ENCODE assay signal across 1 cellular context in the genomic region with DNA sequence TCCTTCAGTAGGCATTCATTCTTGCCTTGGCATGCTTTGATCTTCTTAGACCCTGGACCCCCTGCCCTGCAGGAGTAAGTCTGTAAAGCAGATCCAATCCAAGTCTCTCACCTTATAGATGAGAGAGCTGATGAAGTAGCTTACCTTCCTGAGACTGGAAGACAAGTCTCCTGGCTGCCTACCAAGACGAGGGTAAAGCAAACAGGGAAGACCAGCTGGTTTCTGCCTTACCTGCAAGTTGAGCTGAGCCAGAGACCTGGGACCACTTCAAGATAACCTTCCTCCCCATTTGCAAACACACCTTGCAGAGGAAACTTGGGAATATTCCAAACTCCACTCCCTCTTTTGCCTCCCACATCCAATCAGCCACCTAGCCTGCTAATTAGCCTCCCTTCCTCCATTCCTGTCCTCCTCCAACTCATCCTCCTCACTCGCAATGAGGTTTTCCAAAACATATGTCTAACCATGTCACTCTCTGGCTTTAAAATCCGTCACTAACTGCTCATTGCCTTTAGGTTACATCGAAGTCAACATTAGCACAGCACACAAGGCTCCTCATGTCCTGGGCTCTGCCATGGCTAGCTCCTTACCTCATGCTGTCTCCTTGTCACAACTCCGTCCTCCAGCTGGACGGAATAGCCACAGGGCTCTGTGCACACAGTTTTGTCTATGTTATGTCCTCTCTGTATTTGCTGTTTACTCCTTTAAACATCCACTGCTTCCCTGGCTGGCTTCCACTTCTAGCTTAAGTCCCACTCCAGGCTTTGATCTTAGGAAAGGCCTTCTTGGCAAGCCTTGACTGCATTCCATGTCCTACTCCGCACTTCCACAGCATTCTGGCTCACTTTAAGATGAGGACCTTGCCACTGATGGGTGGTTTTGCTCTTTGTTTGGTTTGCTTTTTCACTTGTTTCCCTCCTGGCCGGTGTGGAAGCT.
TF ChIP-seq lines count a peak whose summit lies in the region.

No MANE protein-coding gene starts in this region.

TF ChIP-seq in GM12878, 131 proteins besides CTCF, POLR2A, EP300 and RAD21:
- TF ChIP-seq ZNF622 (IDR thresholded peaks at IDR 0.05) (no peak), EZH2 (IDR thresholded peaks at IDR 0.05; ENCODE audit: borderline replicate concordance, control insufficient read depth, low read depth, low read length) (peak; percentile 82; the same call in 1 of the 2 replicates), TARDBP (IDR thresholded peaks at IDR 0.05; ENCODE audit: borderline replicate concordance) (no peak), IKZF1 (conservative IDR thresholded peaks at IDR 0.05) (no peak), BHLHE40 (IDR thresholded peaks at IDR 0.05; ENCODE audit: borderline replicate concordance in 1 of 2, low read depth in 2 of 2, low read length in 1 of 2) (no peak)
